Comparison of ENCODE assay signal across 1 cellular context in the genomic region with DNA sequence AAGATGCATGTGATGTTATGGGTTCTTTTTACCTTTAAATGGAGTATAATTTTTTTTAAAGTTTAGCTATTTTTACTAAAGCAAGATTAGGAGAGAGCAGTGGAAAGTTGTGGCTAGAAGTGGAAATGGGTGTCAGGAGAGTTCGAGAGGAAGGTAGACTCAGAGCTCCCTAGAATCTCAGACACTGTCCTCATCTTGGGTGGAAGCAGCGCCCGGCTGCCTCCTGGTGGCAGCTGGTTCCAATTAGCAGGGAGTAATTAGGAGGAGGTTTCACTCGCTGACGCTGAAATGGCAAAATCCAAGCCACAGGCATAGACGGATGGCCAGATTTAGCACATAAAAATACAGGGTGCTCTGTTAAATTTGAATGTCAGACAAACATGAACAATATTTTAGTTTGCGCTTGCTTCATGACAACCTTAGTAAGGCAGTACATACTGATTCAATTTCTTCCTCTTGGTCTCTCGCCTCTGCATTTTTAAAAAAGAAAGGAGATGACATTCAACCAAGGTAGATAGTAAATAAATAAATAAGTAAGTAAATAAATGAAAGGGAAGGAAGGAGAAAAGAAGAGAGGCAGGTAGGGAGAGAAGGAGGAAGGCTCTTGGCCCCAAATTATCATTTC.
TF ChIP-seq lines count a peak whose summit lies in the region.

No MANE protein-coding gene starts in this region.

TF ChIP-seq in HEK293, 187 proteins besides CTCF, POLR2A, EP300 and RAD21 (continued from another document):
- TF ChIP-seq, protein P1, sequence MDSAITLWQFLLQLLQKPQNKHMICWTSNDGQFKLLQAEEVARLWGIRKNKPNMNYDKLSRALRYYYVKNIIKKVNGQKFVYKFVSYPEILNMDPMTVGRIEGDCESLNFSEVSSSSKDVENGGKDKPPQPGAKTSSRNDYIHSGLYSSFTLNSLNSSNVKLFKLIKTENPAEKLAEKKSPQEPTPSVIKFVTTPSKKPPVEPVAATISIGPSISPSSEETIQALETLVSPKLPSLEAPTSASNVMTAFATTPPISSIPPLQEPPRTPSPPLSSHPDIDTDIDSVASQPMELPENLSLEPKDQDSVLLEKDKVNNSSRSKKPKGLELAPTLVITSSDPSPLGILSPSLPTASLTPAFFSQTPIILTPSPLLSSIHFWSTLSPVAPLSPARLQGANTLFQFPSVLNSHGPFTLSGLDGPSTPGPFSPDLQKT (IDR thresholded peaks at IDR 0.05; ENCODE audit: borderline replicate concordance, low read depth, low read length): no peak
- TF ChIP-seq GLI4 (tag by site-specific recombination; IDR thresholded peaks at IDR 0.05) (no peak), ZNF239 (tag by site-specific recombination; IDR thresholded peaks at IDR 0.05) (no peak), ZNF521 (tag by site-specific recombination; IDR thresholded peaks at IDR 0.05) (no peak), ZNF658 (tag by site-specific recombination; IDR thresholded peaks at IDR 0.05) (no peak), ZNF16 (tag by site-specific recombination; IDR thresholded peaks at IDR 0.05; ENCODE audit: low read depth) (no peak), ZNF660 (tag by site-specific recombination; IDR thresholded peaks at IDR 0.05) (peak; percentile 60; the same call in 1 of the 2 replicates), ZNF223 (tag by site-specific recombination; IDR thresholded peaks at IDR 0.05) (no peak), ZNF174 (tag by site-specific recombination; IDR thresholded peaks at IDR 0.05) (no peak), SCRT2 (tag by site-specific recombination; IDR thresholded peaks at IDR 0.05) (no peak), ZNF792 (tag by site-specific recombination; IDR thresholded peaks at IDR 0.05) (no peak)
- TF ChIP-seq, protein P2, sequence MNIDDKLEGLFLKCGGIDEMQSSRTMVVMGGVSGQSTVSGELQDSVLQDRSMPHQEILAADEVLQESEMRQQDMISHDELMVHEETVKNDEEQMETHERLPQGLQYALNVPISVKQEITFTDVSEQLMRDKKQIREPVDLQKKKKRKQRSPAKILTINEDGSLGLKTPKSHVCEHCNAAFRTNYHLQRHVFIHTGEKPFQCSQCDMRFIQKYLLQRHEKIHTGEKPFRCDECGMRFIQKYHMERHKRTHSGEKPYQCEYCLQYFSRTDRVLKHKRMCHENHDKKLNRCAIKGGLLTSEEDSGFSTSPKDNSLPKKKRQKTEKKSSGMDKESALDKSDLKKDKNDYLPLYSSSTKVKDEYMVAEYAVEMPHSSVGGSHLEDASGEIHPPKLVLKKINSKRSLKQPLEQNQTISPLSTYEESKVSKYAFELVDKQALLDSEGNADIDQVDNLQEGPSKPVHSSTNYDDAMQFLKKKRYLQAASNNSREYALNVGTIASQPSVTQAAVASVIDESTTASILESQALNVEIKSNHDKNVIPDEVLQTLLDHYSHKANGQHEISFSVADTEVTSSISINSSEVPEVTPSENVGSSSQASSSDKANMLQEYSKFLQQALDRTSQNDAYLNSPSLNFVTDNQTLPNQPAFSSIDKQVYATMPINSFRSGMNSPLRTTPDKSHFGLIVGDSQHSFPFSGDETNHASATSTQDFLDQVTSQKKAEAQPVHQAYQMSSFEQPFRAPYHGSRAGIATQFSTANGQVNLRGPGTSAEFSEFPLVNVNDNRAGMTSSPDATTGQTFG (tag by site-specific recombination; IDR thresholded peaks at IDR 0.05; ENCODE audit: borderline replicate concordance): no peak
